10 cellular contexts compared by ENCODE assay signal in the genomic region with DNA sequence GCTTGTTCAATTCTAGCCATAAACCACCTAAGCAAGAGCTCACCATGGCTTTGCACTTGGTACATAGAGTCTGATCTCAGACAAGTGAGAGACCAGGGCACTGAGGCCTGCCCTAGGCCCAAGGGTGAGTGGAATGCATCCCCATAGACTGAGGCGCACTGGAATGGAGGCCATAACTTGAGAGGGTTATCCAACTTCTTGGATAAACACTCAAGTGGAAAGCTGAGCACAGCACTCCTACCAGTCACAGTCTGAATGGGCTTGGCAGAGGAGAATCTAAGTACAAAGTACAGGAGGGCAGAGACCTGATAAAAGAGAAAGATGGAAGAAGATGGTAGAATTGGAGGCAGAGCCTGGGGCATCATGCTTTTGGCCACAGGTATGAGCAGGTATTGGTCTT. TPM values are rescaled to one million over a fixed set of nuclear protein-coding genes. Genes with fewer than 3 reads are reported as not detected.
DNase-seq lines count a peak whose midpoint lies in the region; ATAC-seq and TF ChIP-seq lines count a peak whose summit lies in the region.
"Had no signal": no experiment of that assay in that cellular context is flagged by ENCODE, and none has a peak within 500 bp of the region (broad histone marks: within the 10 kb centered on the region; RNA-seq: fewer than 3 reads in every experiment).

No MANE protein-coding gene starts in this region.

- H4K20me1 ChIP-seq in BLaER1 treated with 17β-estradiol and CSF1 and Interleukin-3, amounts not matched to agents 10 nM and 100 nM = peaks cover 0 to 9% (median 0%) of the 10 kb centered on the region in 11 experiments; a peak in 2 of 22 replicates
- H4K20me1 ChIP-seq in Karpas-422 (ENCODE audit: insufficient read depth, low read depth, low read length) = no peaks in the 10 kb centered on the region
- H4K20me1 ChIP-seq in osteoblast (ENCODE audit: insufficient read depth, low read length) = no peaks in the 10 kb centered on the region

- peaks cover 38 to 82% (median 65%) of the 10 kb centered on the region in 11 experiments for H3K36me3 ChIP-seq in BLaER1 treated with 17β-estradiol and CSF1 and Interleukin-3, amounts not matched to agents 10 nM and 100 nM
- H3K36me3 ChIP-seq in Karpas-422 (ENCODE audit: insufficient read depth, low read length) = 0 out of 2 replicates have a peak, but pooled peaks cover 6% of the 10 kb centered on the region
- peaks cover 33 to 59% of the 10 kb centered on the region in 2 donors for H3K36me3 ChIP-seq in duodenal mucosa (ENCODE audit: control insufficient read depth in 1 of 2, insufficient read depth in 2 of 2, low read length in 2 of 2)
- H3K36me3 ChIP-seq in osteoblast (ENCODE audit: insufficient read depth, low read length) = peaks cover 44% of the 10 kb centered on the region

- DNase-seq in Karpas-422 = no peak
- no peak for DNase-seq in osteoblast (ENCODE audit: insufficient read length, low spot score, missing footprints)
- no peak for DNase-seq in NCI-H128 (lab: John Stamatoyannopoulos, UW; ENCODE audit: unreplicated experiment)
- no peak for DNase-seq in NCI-H2029 treated with DMSO at 0.1 percent for 48 hours (lab: John Stamatoyannopoulos, UW)
- DNase-seq in GM10248 (ENCODE audit: extremely low spot score) = no peak
- DNase-seq: activated gamma-delta T cell, DMS 273 treated with DMSO at 0.1 percent for 48 hours had no signal

- H3K27ac ChIP-seq in BLaER1 treated with 17β-estradiol and CSF1 and Interleukin-3, amounts not matched to agents 10 nM and 100 nM = peak overlapping the region in 7 of 11 experiments; percentile 27 to 76 (median 68); a peak in 10 of 22 replicates
- H3K27ac ChIP-seq in Karpas-422 (ENCODE audit: low read length) = peak overlapping the region; percentile 93
- H3K27ac ChIP-seq in duodenal mucosa (ENCODE audit: low read depth, low read length) = peak overlapping the region; percentile 39
- peak overlapping the region; percentile 100 for H3K27ac ChIP-seq in osteoblast (ENCODE audit: low read depth, low read length)

- no peak overlapping the region for H2AFZ ChIP-seq in Karpas-422 (ENCODE audit: low read length)
- no peak overlapping the region for H2AFZ ChIP-seq in osteoblast (ENCODE audit: low read length)

- H3K9me3 ChIP-seq in BLaER1 treated with 17β-estradiol and CSF1 and Interleukin-3, amounts not matched to agents 10 nM and 100 nM (replicated peaks in 1 of 11) = no peaks in the 10 kb centered on the region
- H3K9me3 ChIP-seq in Karpas-422 (ENCODE audit: low read length) (no peaks in the 10 kb centered on the region), duodenal mucosa (ENCODE audit: control insufficient read depth in 1 of 2, low read length in 2 of 2) (no peaks in the 10 kb centered on the region), osteoblast (ENCODE audit: low read depth, low read length) (no peaks in the 10 kb centered on the region)

- no peak for ATAC-seq in HG02938 (IDR thresholded peaks at IDR 0.05; ENCODE audit: unreplicated experiment)

- H3K9ac ChIP-seq in BLaER1 treated with 17β-estradiol and CSF1 and Interleukin-3, amounts not matched to agents 10 nM and 100 nM = peak overlapping the region in 1 of 11 experiments; percentile 62; a peak in 2 of 22 replicates
- H3K9ac ChIP-seq in Karpas-422 (ENCODE audit: low read length) (peak overlapping the region; percentile 50), duodenal mucosa (ENCODE audit: low read depth in 1 of 2, low read length in 2 of 2) (no peak overlapping the region)

- H3K9me2 ChIP-seq in Karpas-422 (replicated peaks; ENCODE audit: insufficient read depth, low read length) = no peaks in the 10 kb centered on the region

- peak overlapping the region in 3 of 11 experiments; percentile 68 to 86 (median 83); a peak in 6 of 22 replicates for H3K4me2 ChIP-seq in BLaER1 treated with 17β-estradiol and CSF1 and Interleukin-3, amounts not matched to agents 10 nM and 100 nM
- H3K4me2 ChIP-seq in Karpas-422 (ENCODE audit: low read depth, low read length, poor library complexity, severe bottlenecking) (peak overlapping the region; percentile 46), osteoblast (ENCODE audit: insufficient read depth, low read length) (no peak overlapping the region)

- CTCF ChIA-PET in GM10248 (lab: Yijun Ruan, JAX) = interaction anchor here (0.9 to 1.8 kb wide), 7 partner anchors 8 to 251 kb away, joined by 3 to 5 read pairs (median 3); a partner anchor contains a TSS

- no peak for TF ChIP-seq CTCF in osteoblast (IDR thresholded peaks at IDR 0.05; ENCODE audit: extremely low read depth, low read depth, low read length)
- no peak for TF ChIP-seq CTCF in GM10248 (IDR thresholded peaks at IDR 0.05; ENCODE audit: control extremely low read depth, extremely low read depth, low read depth, missing control alignments)

- peaks cover 4 to 100% (median 28%) of the 10 kb centered on the region in 10 experiments for H3K4me1 ChIP-seq in BLaER1 treated with 17β-estradiol and CSF1 and Interleukin-3, amounts not matched to agents 10 nM and 100 nM
- H3K4me1 ChIP-seq in Karpas-422 (ENCODE audit: low read length) = peaks cover 76% of the 10 kb centered on the region
- H3K4me1 ChIP-seq in duodenal mucosa (ENCODE audit: control insufficient read depth in 1 of 2, insufficient read depth in 2 of 2, low read length in 2 of 2) = peaks cover 45 to 47% of the 10 kb centered on the region in 2 donors
- H3K4me1 ChIP-seq in osteoblast (ENCODE audit: insufficient read depth, low read length) = peaks cover 45% of the 10 kb centered on the region

- POLR2A ChIA-PET in GM10248 (lab: Yijun Ruan, JAX) = no interaction called here

- no peak overlapping the region for H3K4me3 ChIP-seq in BLaER1 treated with 17β-estradiol and CSF1 and Interleukin-3, amounts not matched to agents 10 nM and 100 nM
- no peak overlapping the region for H3K4me3 ChIP-seq in Karpas-422 (ENCODE audit: low read length)
- H3K4me3 ChIP-seq in duodenal mucosa (ENCODE audit: low read depth in 1 of 2, low read length in 2 of 2) = peak overlapping the region in 1 of 2 donors; percentile 8
- no peak overlapping the region for H3K4me3 ChIP-seq in osteoblast (ENCODE audit: insufficient read depth, low read length)

- H3K79me2 ChIP-seq in Karpas-422 (ENCODE audit: low read length) = no peaks in the 10 kb centered on the region
- peaks cover 33% of the 10 kb centered on the region for H3K79me2 ChIP-seq in osteoblast (ENCODE audit: insufficient read depth, low read length)

- H3K27me3 ChIP-seq in BLaER1 treated with 17β-estradiol and CSF1 and Interleukin-3, amounts not matched to agents 10 nM and 100 nM = no peaks in the 10 kb centered on the region
- H3K27me3 ChIP-seq in Karpas-422 (ENCODE audit: low read length) (no peaks in the 10 kb centered on the region), duodenal mucosa (ENCODE audit: control insufficient read depth in 1 of 2, insufficient read depth in 2 of 2, low read length in 2 of 2) (no peaks in the 10 kb centered on the region), osteoblast (ENCODE audit: insufficient read depth, low read length) (no peaks in the 10 kb centered on the region)

RNA-seq across cellular contexts. Expression of a gene that starts 30.4 kb away (rescaled TPM):
- 0.48 and 5.2 TPM in 2 replicates for total RNA-seq in Karpas-422 (2014; rRNA removed; shearing (Covaris generic); ENCODE audit: low replicate concordance)
- 3.3 and 4.4 TPM in 2 replicates for total RNA-seq in osteoblast

RNA-seq across cellular contexts. Expression of a gene that starts 36.6 kb away (rescaled TPM):
- total RNA-seq in Karpas-422 (2014; rRNA removed; shearing (Covaris generic); ENCODE audit: low replicate concordance) = 62.6 and 63.5 TPM in 2 replicates
- total RNA-seq in osteoblast = 78.9 and 80.2 TPM in 2 replicates

Comparison
In these comparisons a context has a peak if more than half of its experiments do, and no peak if none do; other contexts are left out.
1. H3K27ac ChIP-seq: peak in every context shown above with its lines; median percentile 100 in osteoblast; 93 in Karpas-422; 68 in BLaER1 treated with 17β-estradiol and CSF1 and Interleukin-3, amounts not matched to agents 10 nM and 100 nM; 39 in duodenal mucosa.